In genomic region chr4:183181081-183181480, GRCh38 we compare ENCODE assay signal across 31 cellular contexts.
"Had no signal": no experiment of that assay in that cellular context is flagged by ENCODE, and none has a peak within 500 bp of the region (broad histone marks: within the 10 kb centered on the region; RNA-seq: fewer than 3 reads in every experiment).

No MANE protein-coding gene starts in this region.

- H3K4me1 ChIP-seq: breast epithelium, esophagus squamous epithelium, prostate gland had no signal

- DNase-seq: activated CD4-positive, alpha-beta T cell treated with anti-CD3 and anti-CD28 coated beads, Interleukin-2, amount 50 U/mL, for 1 hour; activated CD4-positive, CD25-positive, alpha-beta regulatory T cell treated with anti-CD3 and anti-CD28 coated beads, Interleukin-2, amount 50 U/mL, for 72 hours; activated CD8-positive, alpha-beta T cell treated with anti-CD3 and anti-CD28 coated beads for 36 hours; activated naive CD8-positive, alpha-beta T cell treated with anti-CD3 and anti-CD28 coated beads, Interleukin-2, amount 50 U/mL, for 24 hours; activated T-cell treated with anti-CD3 and anti-CD28 coated beads, Interleukin-2, amount 50 U/mL, for 4 hours; amygdala; central memory CD4-positive, alpha-beta T cell; effector CD4-positive, alpha-beta T cell; esophagus squamous epithelium; foreskin melanocyte; islet precursor cell; left ventricle myocardium superior; midbrain; naive thymus-derived CD4-positive, alpha-beta T cell; pancreas; retina; stimulated activated CD4-positive, alpha-beta T cell treated with anti-CD3 and anti-CD28 coated beads, Interleukin-12 subunit alpha, Interleukin-12 subunit beta, amount 100 ng/mL, for 4 hours; stimulated activated CD4-positive, alpha-beta T cell treated with anti-CD3 and anti-CD28 coated beads, Interleukin-4, amount 100 ng/mL, for 1 hour; stimulated activated naive CD8-positive, alpha-beta T cell treated with anti-CD3 and anti-CD28 coated beads, Interleukin-15, Interleukin-2, amounts not matched to agents 100 U/mL and 50 U/mL, for 24 hours; T1000; testis; transverse colon; WERI-Rb-1 had no signal

- H3K27me3 ChIP-seq: breast epithelium, esophagus squamous epithelium, pancreas, testis, transverse colon had no signal

- H3K27ac ChIP-seq: breast epithelium, epithelial cell of prostate, esophagus squamous epithelium, pancreas, prostate gland, skin epidermis, testis, transverse colon, WERI-Rb-1 had no signal

- ATAC-seq: activated CD8-positive, alpha-beta T cell treated with anti-CD3 and anti-CD28 coated beads for 36 hours; activated naive CD8-positive, alpha-beta T cell treated with anti-CD3 and anti-CD28 coated beads, Interleukin-2, amount 50 U/mL, for 24 hours; activated T-cell treated with anti-CD3 and anti-CD28 coated beads, Interleukin-2, amount 50 U/mL, for 4 hours; left ventricle myocardium superior; naive thymus-derived CD4-positive, alpha-beta T cell; pancreas; sciatic nerve; stimulated activated naive CD8-positive, alpha-beta T cell treated with anti-CD3 and anti-CD28 coated beads, Interleukin-15, Interleukin-2, amounts not matched to agents 100 U/mL and 50 U/mL, for 24 hours had no signal

- H3K9me3 Mint-ChIP-seq: dendritic cell treated with granulocyte-macrophage colony-stimulating factor and Interleukin-4, amounts not matched to agents 40 ng/mL and 50 ng/mL, for 4 days had no signal

- H3K4me3 Mint-ChIP-seq: activated CD8-positive, alpha-beta T cell treated with anti-CD3 and anti-CD28 coated beads for 36 hours; activated naive CD4-positive, alpha-beta T cell treated with anti-CD3 and anti-CD28 coated beads, Interleukin-2, amount 50 U/mL, for 24 hours; activated naive CD8-positive, alpha-beta T cell treated with anti-CD3 and anti-CD28 coated beads, Interleukin-2, amount 50 U/mL, for 24 hours; activated T-cell treated with anti-CD3 and anti-CD28 coated beads, Interleukin-2, amount 50 U/mL, for 4 hours; dendritic cell treated with granulocyte-macrophage colony-stimulating factor and Interleukin-4, amounts not matched to agents 40 ng/mL and 50 ng/mL, for 4 days; naive thymus-derived CD4-positive, alpha-beta T cell had no signal

- H3K36me3 ChIP-seq: breast epithelium, esophagus squamous epithelium, pancreas, prostate gland, transverse colon, WERI-Rb-1 had no signal

- H3K4me3 ChIP-seq: breast epithelium, esophagus squamous epithelium, pancreas, prostate gland, skin epidermis, testis, transverse colon had no signal

- H3K27ac Mint-ChIP-seq: activated CD8-positive, alpha-beta T cell treated with anti-CD3 and anti-CD28 coated beads for 36 hours; activated naive CD4-positive, alpha-beta T cell treated with anti-CD3 and anti-CD28 coated beads, Interleukin-2, amount 50 U/mL, for 24 hours; activated naive CD8-positive, alpha-beta T cell treated with anti-CD3 and anti-CD28 coated beads, Interleukin-2, amount 50 U/mL, for 24 hours; activated T-helper 2 cell treated with anti-CD3 and anti-CD28 coated beads, Interferon-gamma antibody, Interleukin-2, Interleukin-4, amounts not matched to agents 10 μg/mL and 5 μg/mL and 100 μg/mL, durations not matched to agents 14 hours and 24 hours and 36 hours; dendritic cell treated with granulocyte-macrophage colony-stimulating factor and Interleukin-4, amounts not matched to agents 40 ng/mL and 50 ng/mL, for 4 days; naive thymus-derived CD4-positive, alpha-beta T cell had no signal

- H3K9me3 ChIP-seq: breast epithelium, esophagus squamous epithelium, pancreas, prostate gland, testis, transverse colon had no signal

- H3K27me3 Mint-ChIP-seq: activated naive CD4-positive, alpha-beta T cell treated with anti-CD3 and anti-CD28 coated beads, Interleukin-2, amount 50 U/mL, for 24 hours; dendritic cell treated with granulocyte-macrophage colony-stimulating factor and Interleukin-4, amounts not matched to agents 40 ng/mL and 50 ng/mL, for 4 days had no signal
